ENCODE assay signal across 8 cellular contexts in genomic region chr14:103056322-103057027, GRCh38. TPM values are rescaled to one million over a fixed set of nuclear protein-coding genes. Genes with fewer than 3 reads are reported as not detected.
DNase-seq lines count a peak whose midpoint lies in the region; ATAC-seq, FAIRE-seq and TF ChIP-seq lines count a peak whose summit lies in the region.

No MANE protein-coding gene starts in this region.

- TF ChIP-seq CTCF in H9 (conservative IDR thresholded peaks at IDR 0.05) (no peak), mesothelial cell of epicardium (IDR thresholded peaks at IDR 0.05; ENCODE audit: unreplicated experiment) (no peak), vagina (IDR thresholded peaks at IDR 0.05) (no peak)

- H4K8ac ChIP-seq in H9 (replicated peaks; ENCODE audit: insufficient read length, low read depth, low read length), result no peak overlapping the region

- DNase-seq in H9 (peak; percentile 69), RCC 7860 (ENCODE audit: low spot score) (peak; percentile 43), mesothelial cell of epicardium (ENCODE audit: low spot score in 2 of 2, unreplicated experiment in 2 of 2) (peak in 1 of 2 experiments; percentile 55), vagina (ENCODE audit: extremely low spot score in 2 of 2) (no peak), A172 (ENCODE audit: low spot score) (no peak)

- ATAC-seq in HG03571 (IDR thresholded peaks at IDR 0.05; ENCODE audit: unreplicated experiment), result no peak

- no peak overlapping the region for H2BK120ac ChIP-seq in H9 (ENCODE audit: low read depth, low read length, poor library complexity, severe bottlenecking)

- FAIRE-seq in RCC 7860 (lab: Jason Lieb, UNC), result no peak

- H3K4me3 ChIP-seq in BLaER1 treated with 17β-estradiol and CSF1 and Interleukin-3, amounts not matched to agents 10 nM and 100 nM, result peak overlapping the region; percentile 60 to 78 (median 70)
- H3K4me3 ChIP-seq in endocrine pancreas (ENCODE audit: control insufficient read depth, insufficient read depth, low read length), result peak overlapping the region; percentile 96
- H3K4me3 ChIP-seq in vagina, result peak overlapping the region; percentile 86 to 99

- peak overlapping the region; percentile 73 to 93 (median 82) for H3K4me2 ChIP-seq in BLaER1 treated with 17β-estradiol and CSF1 and Interleukin-3, amounts not matched to agents 10 nM and 100 nM
- peak overlapping the region; percentile 61 for H3K4me2 ChIP-seq in H9 (ENCODE audit: insufficient read depth, insufficient read length, low read length)

- peaks cover 0 to 42% (median 15%) of the 10 kb centered on the region in 11 experiments; a peak in 12 of 22 replicates for H4K20me1 ChIP-seq in BLaER1 treated with 17β-estradiol and CSF1 and Interleukin-3, amounts not matched to agents 10 nM and 100 nM
- no peaks in the 10 kb centered on the region for H4K20me1 ChIP-seq in H9 (ENCODE audit: control insufficient read depth, insufficient read depth, insufficient read length)

- no peak for TF ChIP-seq POLR2A in vagina (IDR thresholded peaks at IDR 0.05)

- H3K4me3 Mint-ChIP-seq in H9 (peak overlapping the region; percentile 93 to 96), mesothelial cell of epicardium (peak overlapping the region; percentile 84)

- peaks cover 24% of the 10 kb centered on the region; the same call in 1 of the 2 replicates for H3K79me2 ChIP-seq in H9 (ENCODE audit: insufficient read depth, low read length)

- no CpG with 5 or more reads among the region's 50 CpGs for WGBS in H9 (ENCODE audit: extremely low coverage, insufficient read length, low lambda C conversion rate)

- peaks cover 22 to 33% of the 10 kb centered on the region in 2 experiments for H3K4me1 Mint-ChIP-seq in H9
- H3K4me1 Mint-ChIP-seq in mesothelial cell of epicardium, result peaks cover 35% of the 10 kb centered on the region

- peaks cover 10% of the 10 kb centered on the region for H3K23me2 ChIP-seq in H9 (ENCODE audit: insufficient read length, low read depth, low read length, poor library complexity, severe bottlenecking)

- peaks cover 8 to 39% (median 25%) of the 10 kb centered on the region in 10 experiments; a peak in 18 of 20 replicates for H3K4me1 ChIP-seq in BLaER1 treated with 17β-estradiol and CSF1 and Interleukin-3, amounts not matched to agents 10 nM and 100 nM
- no peaks in the 10 kb centered on the region; the same call in 1 of the 2 replicates for H3K4me1 ChIP-seq in H9 (ENCODE audit: insufficient read depth, low read length)
- H3K4me1 ChIP-seq in endocrine pancreas (ENCODE audit: control insufficient read depth, insufficient read depth, low read length), result peaks cover 15% of the 10 kb centered on the region
- H3K4me1 ChIP-seq in vagina, result peaks cover 54% of the 10 kb centered on the region

- no peaks in the 10 kb centered on the region for H3K36me3 ChIP-seq in BLaER1 treated with 17β-estradiol and CSF1 and Interleukin-3, amounts not matched to agents 10 nM and 100 nM
- no peaks in the 10 kb centered on the region for H3K36me3 ChIP-seq in endocrine pancreas (ENCODE audit: control insufficient read depth, insufficient read depth, low read length)
- no peaks in the 10 kb centered on the region for H3K36me3 ChIP-seq in vagina

- no peak overlapping the region for H2BK12ac ChIP-seq in H9 (ENCODE audit: insufficient read length, low read depth, low read length)

- H4K5ac ChIP-seq in H9 (ENCODE audit: insufficient read length, low read depth, low read length), result no peak overlapping the region

- no peak overlapping the region for H3K23ac ChIP-seq in H9 (ENCODE audit: insufficient read length, low read depth, low read length)

- H2AFZ ChIP-seq in H9 (ENCODE audit: low read length), result no peak overlapping the region

- H3K4ac ChIP-seq in H9 (ENCODE audit: low read depth, low read length), result no peak overlapping the region

- H4K91ac ChIP-seq in H9 (ENCODE audit: insufficient read length, low read depth, low read length), result no peak overlapping the region

- H3K14ac ChIP-seq in H9 (ENCODE audit: insufficient read depth, low read length), result peak overlapping the region; percentile 26

- no peak overlapping the region for H2BK20ac ChIP-seq in H9 (ENCODE audit: low read depth, low read length, poor library complexity, severe bottlenecking)

- H2BK5ac ChIP-seq in H9 (ENCODE audit: insufficient read length, low read length), result no peak overlapping the region

- H3K9me3 Mint-ChIP-seq in H9, result no peaks in the 10 kb centered on the region; a peak in 1 of 5 replicates
- no peaks in the 10 kb centered on the region for H3K9me3 Mint-ChIP-seq in mesothelial cell of epicardium

- peak overlapping the region; percentile 69 to 85 (median 79) for H3K9ac ChIP-seq in BLaER1 treated with 17β-estradiol and CSF1 and Interleukin-3, amounts not matched to agents 10 nM and 100 nM
- peak overlapping the region; percentile 50 for H3K9ac ChIP-seq in H9 (ENCODE audit: extremely low read depth, insufficient read length, low read length)
- H3K9ac ChIP-seq in endocrine pancreas (ENCODE audit: control insufficient read depth, insufficient read depth, low read length), result peak overlapping the region; percentile 93

- H3K18ac ChIP-seq in H9 (ENCODE audit: insufficient read length, low read depth, low read length), result no peak overlapping the region

- H2BK15ac ChIP-seq in H9 (ENCODE audit: low read depth, low read length), result no peak overlapping the region

- H3K56ac ChIP-seq in H9 (ENCODE audit: insufficient read length, low read depth, low read length), result no peak overlapping the region

- H3K27me3 ChIP-seq in BLaER1 treated with 17β-estradiol and CSF1 and Interleukin-3, amounts not matched to agents 10 nM and 100 nM, result peaks cover 17 to 37% (median 26%) of the 10 kb centered on the region in 11 experiments
- H3K27me3 ChIP-seq in H9 (ENCODE audit: insufficient read depth, low read length) (no peaks in the 10 kb centered on the region), endocrine pancreas (ENCODE audit: control insufficient read depth, insufficient read depth, low read length) (no peaks in the 10 kb centered on the region), vagina (no peaks in the 10 kb centered on the region)

- peaks cover 14% of the 10 kb centered on the region for H3K79me1 ChIP-seq in H9 (ENCODE audit: insufficient read depth, low read depth, low read length, poor library complexity, severe bottlenecking)

- H3K27me3 Mint-ChIP-seq in H9 (ENCODE audit: low read depth), result no peaks in the 10 kb centered on the region
- no peaks in the 10 kb centered on the region for H3K27me3 Mint-ChIP-seq in mesothelial cell of epicardium (ENCODE audit: low read depth)

- H2AK5ac ChIP-seq in H9 (ENCODE audit: insufficient read length, low read length), result no peak overlapping the region

- peak overlapping the region in 10 of 11 experiments; percentile 61 to 74 (median 69); a peak in 19 of 22 replicates for H3K27ac ChIP-seq in BLaER1 treated with 17β-estradiol and CSF1 and Interleukin-3, amounts not matched to agents 10 nM and 100 nM
- H3K27ac ChIP-seq in H9 (ENCODE audit: insufficient read length, low read depth, low read length), result no peak overlapping the region
- peak overlapping the region; percentile 87 for H3K27ac ChIP-seq in vagina

- peaks cover 0 to 8% (median 4%) of the 10 kb centered on the region in 3 experiments; a peak in 4 of 7 replicates for H3K36me3 Mint-ChIP-seq in H9 (ENCODE audit: insufficient read depth in 1 of 3, low read depth in 3 of 3)
- H3K36me3 Mint-ChIP-seq in mesothelial cell of epicardium, result no peaks in the 10 kb centered on the region

- no peak overlapping the region for H3T11ph ChIP-seq in H9 (ENCODE audit: low read length)

- intact Hi-C loops in vagina (cut with DNase I), result loop anchor here (10.0 kb wide), 1 partner anchor 82 kb away; no protein-coding TSS in a partner anchor

- peak overlapping the region in 2 of 3 experiments; percentile 44 to 69; a peak in 2 of 7 replicates for H3K27ac Mint-ChIP-seq in H9
- H3K27ac Mint-ChIP-seq in mesothelial cell of epicardium, result peak overlapping the region; percentile 90

- H3K9me3 ChIP-seq in BLaER1 treated with 17β-estradiol and CSF1 and Interleukin-3, amounts not matched to agents 10 nM and 100 nM (replicated peaks in 1 of 11), result no peaks in the 10 kb centered on the region
- H3K9me3 ChIP-seq in H9 (ENCODE audit: control insufficient read depth, low read depth, low read length) (no peaks in the 10 kb centered on the region), endocrine pancreas (ENCODE audit: control insufficient read depth, low read length) (no peaks in the 10 kb centered on the region), vagina (no peaks in the 10 kb centered on the region)

RNA-seq across cellular contexts. Expression of gene CDC42BPB, which starts 0.9 kb away (rescaled TPM):
- 97.3 and 103 TPM in 2 replicates for total RNA-seq in H9 (2021)
- total RNA-seq in mesothelial cell of epicardium, result 92.9 to 103 TPM (median 99.4 TPM) in 3 replicates
- total RNA-seq in vagina, result 105 TPM
- 26.2 and 26.6 TPM in 2 replicates for total RNA-seq in A172 (2014; rRNA removed; shearing (Covaris generic))

RNA-seq across cellular contexts. Expression of gene LBHD2, which starts 27.5 kb away (rescaled TPM):
- total RNA-seq in H9 (2021), result not detected in 2 replicates
- not detected in 3 replicates for total RNA-seq in mesothelial cell of epicardium
- total RNA-seq in vagina, result not detected
- not detected in 2 replicates for total RNA-seq in A172 (2014; rRNA removed; shearing (Covaris generic))

RNA-seq across cellular contexts. Expression of gene EXOC3L4, which starts 38.0 kb away (rescaled TPM):
- 0.39 and 0.42 TPM in 2 replicates for total RNA-seq in H9 (2021)
- 0.18 TPM in 1 of 3 replicates, not detected in the others for total RNA-seq in mesothelial cell of epicardium
- total RNA-seq in vagina, result 8.6 TPM
- total RNA-seq in A172 (2014; rRNA removed; shearing (Covaris generic)), result 3.7 and 8.2 TPM in 2 replicates

Comparison
In these comparisons a context has a peak if more than half of its experiments do, and no peak if none do; other contexts are left out.
1. DNase-seq: peak in H9 (single experiment) and RCC 7860 (single experiment); none in vagina (0 of 2) and A172 (single experiment).
2. Peak in every context shown above with its lines, with median percentiles within 50 percentile points of each other: H3K4me3 ChIP-seq and H3K9ac ChIP-seq.